15 cellular contexts compared by ENCODE assay signal in the genomic region with DNA sequence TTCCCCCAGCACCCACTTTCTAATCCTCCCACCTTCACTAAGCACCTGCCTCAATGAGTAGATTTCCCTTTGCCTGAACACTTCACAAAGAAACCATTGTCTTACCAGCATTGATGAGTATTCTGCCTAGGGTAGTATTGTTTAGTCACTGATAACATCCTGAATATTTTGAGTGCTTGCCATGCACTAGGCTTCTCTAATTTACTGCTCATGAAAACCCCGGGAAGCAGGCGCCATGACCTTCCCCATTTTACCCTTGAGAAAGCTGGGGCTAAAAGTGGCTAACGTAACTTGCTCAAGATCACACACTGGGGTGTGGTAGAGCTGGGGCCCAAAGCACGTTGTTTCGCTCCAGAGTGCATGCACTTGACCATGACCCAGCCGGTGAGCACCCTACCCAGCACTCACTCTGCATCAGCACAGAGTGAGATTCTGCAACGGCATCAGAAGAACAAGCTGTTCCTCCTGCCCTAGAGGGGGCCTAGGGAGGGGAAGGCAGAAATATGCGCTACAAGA. TPM values are rescaled to one million over a fixed set of nuclear protein-coding genes. Genes with fewer than 3 reads are reported as not detected.
DNase-seq lines count a peak whose midpoint lies in the region; ATAC-seq, FAIRE-seq and TF ChIP-seq lines count a peak whose summit lies in the region.
"Had no signal": no experiment of that assay in that cellular context is flagged by ENCODE, and none has a peak within 500 bp of the region (broad histone marks: within the 10 kb centered on the region; RNA-seq: fewer than 3 reads in every experiment).

No MANE protein-coding gene starts in this region.

- peak; percentile 92 to 95 for ATAC-seq in lower lobe of right lung
- no peak for ATAC-seq in GM21786 (IDR thresholded peaks at IDR 0.05; ENCODE audit: unreplicated experiment)
- no peak for ATAC-seq in HG02798 (IDR thresholded peaks at IDR 0.05; ENCODE audit: poor library complexity, unreplicated experiment)

- H3K9me3 ChIP-seq in lower lobe of right lung: no peaks in the 10 kb centered on the region
- no peaks in the 10 kb centered on the region for H3K9me3 ChIP-seq in kidney (ENCODE audit: control insufficient read depth in 1 of 2, low read length in 2 of 2)
- H3K9me3 ChIP-seq: colonic mucosa, SK-N-SH had no signal

- TF ChIP-seq CTCF in lower lobe of right lung (IDR thresholded peaks at IDR 0.05): no peak
- no peak for TF ChIP-seq CTCF in type B pancreatic cell (conservative IDR thresholded peaks at IDR 0.05)
- TF ChIP-seq CTCF in kidney (IDR thresholded peaks at IDR 0.05; ENCODE audit: borderline replicate concordance, extremely low read depth, insufficient read depth): no peak

- DNase-seq in RPMI7951 (ENCODE audit: low read depth) (peak; percentile 56), epithelial cell of prostate (ENCODE audit: low read depth, low spot score) (peak; percentile 51), lower lobe of right lung (peak; percentile 75), type B pancreatic cell (ENCODE audit: extremely low spot score, unreplicated experiment) (no peak), kidney (no peak)
- DNase-seq: activated CD4-positive, alpha-beta memory T cell treated with anti-CD3 and anti-CD28 coated beads, Interleukin-2, amount 10 ng/mL, durations not matched to agents 7 days and 5 days; amniotic stem cell; colonic mucosa; DMS53; NCI-H446; SK-N-SH; stimulated activated CD4-positive, alpha-beta T cell treated with anti-CD3 and anti-CD28 coated beads, Interleukin-4, amount 100 ng/mL, for 24 hours had no signal

- H3K4me1 Mint-ChIP-seq in type B pancreatic cell (ENCODE audit: unreplicated experiment): peaks cover 60% of the 10 kb centered on the region
- H3K4me1 Mint-ChIP-seq: activated CD4-positive, alpha-beta memory T cell treated with anti-CD3 and anti-CD28 coated beads, Interleukin-2, amount 10 ng/mL, durations not matched to agents 7 days and 5 days had no signal

- H3K27ac Mint-ChIP-seq in type B pancreatic cell: peak overlapping the region; percentile 87
- H3K27ac Mint-ChIP-seq: activated CD4-positive, alpha-beta memory T cell treated with anti-CD3 and anti-CD28 coated beads, Interleukin-2, amount 10 ng/mL, durations not matched to agents 7 days and 5 days had no signal

- peaks cover 4% of the 10 kb centered on the region for H3K4me1 ChIP-seq in lower lobe of right lung
- no peaks in the 10 kb centered on the region for H3K4me1 ChIP-seq in kidney (ENCODE audit: control insufficient read depth in 1 of 2, insufficient read depth in 1 of 2, low read depth in 1 of 2, low read length in 2 of 2)
- H3K4me1 ChIP-seq: colonic mucosa had no signal

- H3K27me3 Mint-ChIP-seq in type B pancreatic cell: no peaks in the 10 kb centered on the region

- H3K9ac ChIP-seq in kidney (ENCODE audit: low read length in 2 of 2): no peak overlapping the region
- H3K9ac ChIP-seq: SK-N-SH had no signal

- H3K27me3 ChIP-seq in lower lobe of right lung (ENCODE audit: low read depth): no peaks in the 10 kb centered on the region
- H3K27me3 ChIP-seq: colonic mucosa had no signal

- H3K36me3 Mint-ChIP-seq in type B pancreatic cell: no peaks in the 10 kb centered on the region

- H3K4me3 ChIP-seq in lower lobe of right lung (no peak overlapping the region), kidney (ENCODE audit: low read length in 2 of 2) (no peak overlapping the region)
- H3K4me3 ChIP-seq: colonic mucosa had no signal

- no peaks in the 10 kb centered on the region for H3K36me3 ChIP-seq in lower lobe of right lung
- H3K36me3 ChIP-seq in kidney (ENCODE audit: control insufficient read depth in 1 of 2, insufficient read depth in 2 of 2, low read length in 2 of 2): no peaks in the 10 kb centered on the region
- H3K36me3 ChIP-seq: colonic mucosa had no signal

- peak overlapping the region; percentile 4 for H3K4me3 Mint-ChIP-seq in type B pancreatic cell
- H3K4me3 Mint-ChIP-seq: activated CD4-positive, alpha-beta memory T cell treated with anti-CD3 and anti-CD28 coated beads, Interleukin-2, amount 10 ng/mL, durations not matched to agents 7 days and 5 days; neural crest cell had no signal

- intact Hi-C loops in lower lobe of right lung (cut with DNase I) (no loop called here), kidney (cut with DNase I) (no loop called here)

- no peaks in the 10 kb centered on the region for H3K9me3 Mint-ChIP-seq in type B pancreatic cell
- H3K9me3 Mint-ChIP-seq: activated CD4-positive, alpha-beta memory T cell treated with anti-CD3 and anti-CD28 coated beads, Interleukin-2, amount 10 ng/mL, durations not matched to agents 7 days and 5 days; neural crest cell had no signal

- no peak for FAIRE-seq in kidney (lab: Jason Lieb, UNC)

- H3K27ac ChIP-seq in epithelial cell of prostate (peak overlapping the region; percentile 62), lower lobe of right lung (peak overlapping the region; percentile 20), kidney (ENCODE audit: low read depth in 2 of 2, low read length in 2 of 2) (no peak overlapping the region)
- H3K27ac ChIP-seq: colonic mucosa had no signal

RNA-seq across cellular contexts. Expression of gene F3, which starts 10.6 kb away (rescaled TPM):
- 76.5 and 84.8 TPM in 2 replicates for total RNA-seq in RPMI7951 (2014; rRNA removed; shearing (Covaris generic))
- total RNA-seq in lower lobe of right lung (62.4 TPM), type B pancreatic cell (ENCODE audit: low replicate concordance) (102 and 207 TPM in 2 replicates), kidney (8.8 TPM)
- polyA plus RNA-seq in kidney (ENCODE audit: insufficient read depth, low read depth, low replicate concordance): 19.0 TPM

Comparison
In these comparisons a context has a peak if more than half of its experiments do, and no peak if none do; other contexts are left out.
1. DNase-seq: peak in RPMI7951 (single experiment), epithelial cell of prostate (single experiment) and lower lobe of right lung (single experiment); none in type B pancreatic cell (single experiment) and kidney (single experiment).
2. H3K27ac ChIP-seq: peak in epithelial cell of prostate (single experiment) and lower lobe of right lung (single experiment); none in kidney (0 of 2).
3. ATAC-seq: peak in lower lobe of right lung (2 of 2); none in GM21786 (single experiment) and HG02798 (single experiment).